10 cellular contexts compared by ENCODE assay signal in genomic region chr14:93012516-93013367, GRCh38.
DNase-seq lines count a peak whose midpoint lies in the region; ATAC-seq lines count a peak whose summit lies in the region.
"Had no signal": no experiment of that assay in that cellular context is flagged by ENCODE, and none has a peak within 500 bp of the region (broad histone marks: within the 10 kb centered on the region; RNA-seq: fewer than 3 reads in every experiment).

No MANE protein-coding gene starts in this region.

- H3K27ac ChIP-seq in angular gyrus (ENCODE audit: low read depth, low read length) (peak overlapping the region; percentile 89), substantia nigra (ENCODE audit: low read depth, low read length, poor library complexity, severe bottlenecking) (peak overlapping the region; percentile 94)

- DNase-seq in NCI-H146 (lab: John Stamatoyannopoulos, UW) (peak; percentile 11), NCI-H146 treated with DMSO at 0.1 percent for 48 hours (lab: John Stamatoyannopoulos, UW; ENCODE audit: unreplicated experiment) (no peak), hepatic stellate cell (ENCODE audit: low spot score) (peak; percentile 74), substantia nigra (lab: John Stamatoyannopoulos, UW) (no peak), NCI-H2029 (lab: John Stamatoyannopoulos, UW) (no peak)
- DNase-seq in activated effector memory CD4-positive, alpha-beta T cell treated with anti-CD3 and anti-CD28 coated beads, Interleukin-2, amount 50 U/mL, for 16 hours: no peak
- DNase-seq: 8988T; activated effector memory CD4-positive, alpha-beta T cell treated with Interleukin-2 at 50 U/mL for 16 hours had no signal

- ATAC-seq in HG02642 (IDR thresholded peaks at IDR 0.05; ENCODE audit: poor library complexity, unreplicated experiment): no peak

Comparison
In these comparisons a context has a peak if more than half of its experiments do, and no peak if none do; other contexts are left out.
1. DNase-seq: peak in NCI-H146 (single experiment) and hepatic stellate cell (single experiment); none in NCI-H146 treated with DMSO at 0.1 percent for 48 hours (single experiment), substantia nigra (0 of 49), activated effector memory CD4-positive, alpha-beta T cell treated with anti-CD3 and anti-CD28 coated beads, Interleukin-2, amount 50 U/mL, for 16 hours (single experiment) and NCI-H2029 (single experiment).